In the genomic region with DNA sequence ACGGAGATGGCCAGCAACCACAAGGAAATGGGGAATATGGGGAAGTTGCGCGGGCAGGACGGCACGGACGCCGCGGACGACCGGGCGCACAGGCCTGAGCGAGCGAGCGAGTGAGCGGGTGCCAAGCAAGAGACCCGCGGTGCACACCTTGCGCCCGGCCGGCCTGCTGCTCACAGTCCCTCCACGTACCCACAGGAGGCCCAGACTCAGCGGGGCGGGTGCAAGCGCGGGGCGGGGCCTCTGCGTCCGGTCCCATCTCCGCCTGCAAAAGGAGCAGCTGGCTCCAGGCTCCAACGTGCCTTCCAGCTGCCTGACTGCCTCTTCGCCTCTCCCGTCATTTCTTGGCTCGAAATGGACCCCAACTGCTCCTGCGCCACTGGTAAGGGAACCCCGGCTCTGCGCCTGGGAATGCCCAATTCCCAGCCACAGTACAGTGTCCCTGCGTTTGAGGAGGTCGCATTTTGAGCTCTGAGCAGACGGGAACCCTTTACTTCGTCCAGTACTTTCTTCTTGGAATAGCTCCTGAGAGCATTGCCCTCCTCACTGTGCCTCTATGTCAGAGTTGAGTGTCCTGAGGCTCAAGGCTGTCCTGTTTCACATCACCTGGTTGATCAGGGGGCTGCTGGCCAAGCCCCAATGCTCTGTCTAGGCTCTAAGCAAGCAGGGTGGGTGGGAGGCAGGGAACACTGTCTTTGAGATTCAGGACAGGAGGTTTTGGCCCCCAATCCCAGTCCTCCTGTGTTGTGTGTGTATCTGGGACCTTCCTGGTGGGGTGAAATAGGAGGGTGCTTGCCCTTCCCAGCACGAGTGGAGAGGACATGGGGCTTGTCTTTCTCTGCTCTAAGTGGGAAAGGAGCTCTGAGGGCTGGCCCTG, we compare ENCODE assay signal across 8 cellular contexts. TPM values are rescaled to one million over a fixed set of nuclear protein-coding genes. Genes with fewer than 3 reads are reported as not detected.
DNase-seq lines count a peak whose midpoint lies in the region; ATAC-seq and TF ChIP-seq lines count a peak whose summit lies in the region.

No MANE protein-coding gene starts in this region.

- H3K36me3 ChIP-seq in mucosa of stomach (ENCODE audit: control insufficient read depth, insufficient read depth, low read length), result no peaks in the 10 kb centered on the region

- no peak overlapping the region for H3K27ac Mint-ChIP-seq in activated CD4-positive, alpha-beta memory T cell treated with anti-CD3 and anti-CD28 coated beads, Interleukin-2, amount 10 ng/mL, durations not matched to agents 7 days and 5 days

- no peaks in the 10 kb centered on the region for H3K9me3 ChIP-seq in mucosa of stomach (ENCODE audit: control insufficient read depth, low read length)

- peaks cover 13% of the 10 kb centered on the region for H3K4me1 ChIP-seq in mucosa of stomach (ENCODE audit: control insufficient read depth, insufficient read depth, low read length)

- TF ChIP-seq CTCF in epithelial cell of proximal tubule (conservative IDR thresholded peaks at IDR 0.05; ENCODE audit: low read depth, low read length), result no peak

- H3K9me3 Mint-ChIP-seq in activated CD4-positive, alpha-beta memory T cell treated with anti-CD3 and anti-CD28 coated beads, Interleukin-2, amount 10 ng/mL, durations not matched to agents 7 days and 5 days, result no peaks in the 10 kb centered on the region

- H3K27me3 ChIP-seq in mucosa of stomach (ENCODE audit: control insufficient read depth, insufficient read depth, low read length), result peaks cover 8% of the 10 kb centered on the region

- H3K4me3 ChIP-seq in epithelial cell of proximal tubule (ENCODE audit: low read depth, low read length) (peak overlapping the region; percentile 66), mucosa of stomach (ENCODE audit: low read length) (peak overlapping the region; percentile 28)

- peak overlapping the region; percentile 36 for H3K27ac ChIP-seq in temporal lobe (ENCODE audit: low read depth, low read length)

- CTCF ChIA-PET in activated CD4-positive, alpha-beta memory T cell treated with anti-CD3 and anti-CD28 coated beads, Interleukin-2, amount 10 ng/mL, durations not matched to agents 7 days and 5 days (lab: Charles Lee), result interaction anchor here (1.2 kb wide), 1 partner anchor 9 kb away, joined by 3 read pairs; the partner anchor contains the start of gene MT2A

- peak; percentile 66 for DNase-seq in activated CD4-positive, alpha-beta memory T cell treated with anti-CD3 and anti-CD28 coated beads, Interleukin-2, amount 10 ng/mL, durations not matched to agents 7 days and 5 days
- DNase-seq in epithelial cell of proximal tubule (ENCODE audit: low read depth) (no peak), COR-L47 (lab: John Stamatoyannopoulos, UW) (no peak), NCI-H1092 treated with DMSO at 0.1 percent for 48 hours (lab: John Stamatoyannopoulos, UW) (no peak)

- H3K4me3 Mint-ChIP-seq in activated CD4-positive, alpha-beta memory T cell treated with anti-CD3 and anti-CD28 coated beads, Interleukin-2, amount 10 ng/mL, durations not matched to agents 7 days and 5 days, result peak overlapping the region; percentile 6

- H3K36me3 Mint-ChIP-seq in activated CD4-positive, alpha-beta memory T cell treated with anti-CD3 and anti-CD28 coated beads, Interleukin-2, amount 10 ng/mL, durations not matched to agents 7 days and 5 days (ENCODE audit: low read depth), result no peaks in the 10 kb centered on the region

- H3K27me3 Mint-ChIP-seq in activated CD4-positive, alpha-beta memory T cell treated with anti-CD3 and anti-CD28 coated beads, Interleukin-2, amount 10 ng/mL, durations not matched to agents 7 days and 5 days, result peaks cover 32% of the 10 kb centered on the region

- ATAC-seq in GM18868 (IDR thresholded peaks at IDR 0.05; ENCODE audit: unreplicated experiment) (peak; percentile 44), GM21576 (IDR thresholded peaks at IDR 0.05; ENCODE audit: unreplicated experiment) (no peak)

- peak overlapping the region; percentile 67 for H3K9ac ChIP-seq in mucosa of stomach (ENCODE audit: low read length)

- peaks cover 27% of the 10 kb centered on the region for H3K4me1 Mint-ChIP-seq in activated CD4-positive, alpha-beta memory T cell treated with anti-CD3 and anti-CD28 coated beads, Interleukin-2, amount 10 ng/mL, durations not matched to agents 7 days and 5 days

- POLR2A ChIA-PET in activated CD4-positive, alpha-beta memory T cell treated with anti-CD3 and anti-CD28 coated beads, Interleukin-2, amount 10 ng/mL, durations not matched to agents 7 days and 5 days (lab: Charles Lee), result interaction anchor here (0.9 to 1.5 kb wide), 3 partner anchors 9 to 13 kb away, joined by 3 to 6 read pairs (median 5); partner anchors contain the start of gene MT2A

RNA-seq across cellular contexts. Expression of gene MT1E, which starts 8.1 kb away (rescaled TPM):
- total RNA-seq in activated CD4-positive, alpha-beta memory T cell treated with anti-CD3 and anti-CD28 coated beads, Interleukin-2, amount 10 ng/mL, durations not matched to agents 7 days and 5 days, result 10 to 100 TPM; 10.4 to 12.3 TPM
- total RNA-seq in epithelial cell of proximal tubule, result 724 and 1,203 TPM in 2 replicates
- 5.4 TPM for total RNA-seq in temporal lobe

RNA-seq across cellular contexts. Expression of gene MT2A, which starts 9.1 kb away (rescaled TPM):
- total RNA-seq in activated CD4-positive, alpha-beta memory T cell treated with anti-CD3 and anti-CD28 coated beads, Interleukin-2, amount 10 ng/mL, durations not matched to agents 7 days and 5 days, result 10 to 100 TPM; 47.9 to 51.4 TPM
- 1,146 and 1,559 TPM in 2 replicates for total RNA-seq in epithelial cell of proximal tubule
- total RNA-seq in temporal lobe, result 4.2 TPM

RNA-seq across cellular contexts. Expression of gene MT1M, which starts 15.0 kb away (rescaled TPM):
- not detected for total RNA-seq in activated CD4-positive, alpha-beta memory T cell treated with anti-CD3 and anti-CD28 coated beads, Interleukin-2, amount 10 ng/mL, durations not matched to agents 7 days and 5 days
- 19.1 and 124 TPM in 2 replicates for total RNA-seq in epithelial cell of proximal tubule
- 0.74 TPM for total RNA-seq in temporal lobe

RNA-seq across cellular contexts. Expression of gene MT1A, which starts 21.0 kb away (rescaled TPM):
- total RNA-seq in activated CD4-positive, alpha-beta memory T cell treated with anti-CD3 and anti-CD28 coated beads, Interleukin-2, amount 10 ng/mL, durations not matched to agents 7 days and 5 days, result not detected
- total RNA-seq in epithelial cell of proximal tubule, result 26.0 and 62.4 TPM in 2 replicates
- total RNA-seq in temporal lobe, result not detected

RNA-seq across cellular contexts. Expression of gene MT3, which starts 28.1 kb away (rescaled TPM):
- total RNA-seq in activated CD4-positive, alpha-beta memory T cell treated with anti-CD3 and anti-CD28 coated beads, Interleukin-2, amount 10 ng/mL, durations not matched to agents 7 days and 5 days, result 1 to 10 TPM; 1.8 to 2.5 TPM
- total RNA-seq in epithelial cell of proximal tubule, result 1.0 and 5.1 TPM in 2 replicates
- total RNA-seq in temporal lobe, result 12.8 TPM

Comparison
In these comparisons a context has a peak if more than half of its experiments do, and no peak if none do; other contexts are left out.
1. RNA of gene MT1E, which starts 8.1 kb away (total RNA-seq): 724 to 1,203 TPM in epithelial cell of proximal tubule; 10.4 to 12.3 TPM in activated CD4-positive, alpha-beta memory T cell treated with anti-CD3 and anti-CD28 coated beads, Interleukin-2, amount 10 ng/mL, durations not matched to agents 7 days and 5 days and 5.4 TPM in temporal lobe (single experiment); every median in the first group is over 10 times any median in the second.
2. RNA of gene MT2A, which starts 9.1 kb away (total RNA-seq): 1,146 to 1,559 TPM in epithelial cell of proximal tubule; 47.9 to 51.4 TPM in activated CD4-positive, alpha-beta memory T cell treated with anti-CD3 and anti-CD28 coated beads, Interleukin-2, amount 10 ng/mL, durations not matched to agents 7 days and 5 days and 4.2 TPM in temporal lobe (single experiment); every median in the first group is over 10 times any median in the second.
3. RNA of gene MT1M, which starts 15.0 kb away (total RNA-seq): 19.1 to 124 TPM in epithelial cell of proximal tubule; 0.74 TPM in temporal lobe (single experiment) and not detected in activated CD4-positive, alpha-beta memory T cell treated with anti-CD3 and anti-CD28 coated beads, Interleukin-2, amount 10 ng/mL, durations not matched to agents 7 days and 5 days; every median in the first group is over 10 times any median in the second.